Comparison of ENCODE assay signal across 8 cellular contexts in the genomic region with DNA sequence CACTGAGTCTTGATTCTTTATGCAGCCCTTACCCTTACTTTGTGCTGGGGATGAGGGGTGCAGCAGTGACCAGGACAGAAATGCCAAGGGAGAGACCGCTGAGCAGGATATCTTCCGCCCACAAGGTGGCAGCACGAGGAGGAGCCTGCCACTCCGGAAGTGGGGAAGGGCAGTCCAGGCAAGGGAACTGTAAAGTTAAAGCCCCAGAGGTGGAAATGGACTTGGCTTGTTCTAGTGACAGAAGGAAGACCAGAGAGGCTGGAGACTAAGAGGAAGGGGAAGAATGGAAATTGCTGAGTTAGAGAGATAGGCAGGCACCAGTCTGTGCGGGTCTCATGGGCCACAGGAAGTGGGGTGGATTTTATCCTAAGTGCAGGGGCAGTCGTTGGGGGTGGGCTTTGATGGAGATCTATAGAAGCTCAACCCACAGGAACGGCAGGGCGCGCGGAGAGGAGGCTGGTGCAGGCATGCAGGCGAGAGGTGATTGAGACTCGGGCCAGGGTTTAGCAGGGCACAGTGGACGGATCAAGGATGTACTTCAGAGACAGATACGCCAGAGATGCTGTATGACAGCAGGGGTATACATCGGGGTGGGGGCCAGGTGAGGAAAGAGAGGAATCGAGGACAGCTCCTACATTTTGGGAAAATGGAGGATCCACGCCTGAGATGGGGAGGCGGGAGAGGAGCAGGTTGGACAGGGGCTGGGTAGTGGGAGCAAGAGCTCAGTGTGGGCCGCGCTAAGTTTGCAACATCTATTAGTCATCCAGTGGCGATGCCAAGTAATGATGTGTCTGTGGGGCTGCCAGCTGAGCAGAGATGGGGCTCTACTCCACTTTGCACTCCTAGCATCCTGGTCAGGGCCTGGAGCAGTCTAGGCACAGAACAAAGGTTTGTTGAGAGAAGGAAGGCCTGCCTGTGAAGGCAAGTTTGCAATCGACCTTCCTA. TPM values are rescaled to one million over a fixed set of nuclear protein-coding genes. Genes with fewer than 3 reads are reported as not detected.
DNase-seq lines count a peak whose midpoint lies in the region; ATAC-seq lines count a peak whose summit lies in the region.

No MANE protein-coding gene starts in this region.

- DNase-seq in Caki2 (ENCODE audit: low read depth) (peak; percentile 49), NCI-H82 (lab: John Stamatoyannopoulos, UW) (peak; percentile 84), ecto neural progenitor cell (ENCODE audit: low spot score) (peak; percentile 78), lung microvascular endothelial cell (ENCODE audit: low read depth in 2 of 2) (peak; percentile 74 to 81)
- DNase-seq in activated CD4-positive, alpha-beta T cell treated with anti-CD3 and anti-CD28 coated beads, Interleukin-2, amount 50 U/mL, for 1 hour: peak; percentile 68
- peak in 1 of 2 donors; percentile 86 for DNase-seq in stimulated activated effector memory CD8-positive, alpha-beta T cell treated with anti-CD3 and anti-CD28 coated beads, Interleukin-12 subunit alpha, Interleukin-12 subunit beta, amount 100 ng/mL, for 72 hours (ENCODE audit: low spot score in 2 of 2)

- peaks cover 55% of the 10 kb centered on the region for H3K36me3 Mint-ChIP-seq in stimulated activated effector memory CD8-positive, alpha-beta T cell treated with anti-CD3 and anti-CD28 coated beads, Interleukin-12 subunit alpha, Interleukin-12 subunit beta, amount 100 ng/mL, for 72 hours

- peaks cover 64% of the 10 kb centered on the region for H3K4me1 Mint-ChIP-seq in stimulated activated effector memory CD8-positive, alpha-beta T cell treated with anti-CD3 and anti-CD28 coated beads, Interleukin-12 subunit alpha, Interleukin-12 subunit beta, amount 100 ng/mL, for 72 hours

- no peaks in the 10 kb centered on the region for H3K9me3 Mint-ChIP-seq in stimulated activated effector memory CD8-positive, alpha-beta T cell treated with anti-CD3 and anti-CD28 coated beads, Interleukin-12 subunit alpha, Interleukin-12 subunit beta, amount 100 ng/mL, for 72 hours

- peak; percentile 35 for ATAC-seq in HG03439 (IDR thresholded peaks at IDR 0.05; ENCODE audit: unreplicated experiment)
- ATAC-seq in stimulated activated effector memory CD8-positive, alpha-beta T cell treated with anti-CD3 and anti-CD28 coated beads, Interleukin-12 subunit alpha, Interleukin-12 subunit beta, amount 100 ng/mL, for 72 hours: peak; percentile 52
- no peak for ATAC-seq in HG03196 (IDR thresholded peaks at IDR 0.05; ENCODE audit: unreplicated experiment)

- in situ Hi-C loops in Caki2 (cut with HindIII; ENCODE audit: low pct_unique_long_range_greater_than_20kb, low sequenced_read_pairs): no loop called here

- H3K4me3 Mint-ChIP-seq in stimulated activated effector memory CD8-positive, alpha-beta T cell treated with anti-CD3 and anti-CD28 coated beads, Interleukin-12 subunit alpha, Interleukin-12 subunit beta, amount 100 ng/mL, for 72 hours: peak overlapping the region; percentile 61

- H3K27ac Mint-ChIP-seq in stimulated activated effector memory CD8-positive, alpha-beta T cell treated with anti-CD3 and anti-CD28 coated beads, Interleukin-12 subunit alpha, Interleukin-12 subunit beta, amount 100 ng/mL, for 72 hours: peak overlapping the region; percentile 92

RNA-seq across cellular contexts. Expression of a gene that starts 3.3 kb away (rescaled TPM):
- total RNA-seq in Caki2 (2014; rRNA removed; shearing (Covaris generic); ENCODE audit: low replicate concordance): 31.7 and 37.1 TPM in 2 replicates
- total RNA-seq in lung microvascular endothelial cell: 28.8 and 29.6 TPM in 2 replicates

RNA-seq across cellular contexts. Expression of a gene that starts 26.1 kb away (rescaled TPM):
- total RNA-seq in Caki2 (2014; rRNA removed; shearing (Covaris generic); ENCODE audit: low replicate concordance): 11.7 and 22.5 TPM in 2 replicates
- 17.2 and 30.2 TPM in 2 replicates for total RNA-seq in lung microvascular endothelial cell

RNA-seq across cellular contexts. Expression of a gene that starts 40.3 kb away (rescaled TPM):
- 16.3 and 50.6 TPM in 2 replicates for total RNA-seq in Caki2 (2014; rRNA removed; shearing (Covaris generic); ENCODE audit: low replicate concordance)
- total RNA-seq in lung microvascular endothelial cell: 7.2 and 7.3 TPM in 2 replicates
